8 cellular contexts compared by ENCODE assay signal in the genomic region with DNA sequence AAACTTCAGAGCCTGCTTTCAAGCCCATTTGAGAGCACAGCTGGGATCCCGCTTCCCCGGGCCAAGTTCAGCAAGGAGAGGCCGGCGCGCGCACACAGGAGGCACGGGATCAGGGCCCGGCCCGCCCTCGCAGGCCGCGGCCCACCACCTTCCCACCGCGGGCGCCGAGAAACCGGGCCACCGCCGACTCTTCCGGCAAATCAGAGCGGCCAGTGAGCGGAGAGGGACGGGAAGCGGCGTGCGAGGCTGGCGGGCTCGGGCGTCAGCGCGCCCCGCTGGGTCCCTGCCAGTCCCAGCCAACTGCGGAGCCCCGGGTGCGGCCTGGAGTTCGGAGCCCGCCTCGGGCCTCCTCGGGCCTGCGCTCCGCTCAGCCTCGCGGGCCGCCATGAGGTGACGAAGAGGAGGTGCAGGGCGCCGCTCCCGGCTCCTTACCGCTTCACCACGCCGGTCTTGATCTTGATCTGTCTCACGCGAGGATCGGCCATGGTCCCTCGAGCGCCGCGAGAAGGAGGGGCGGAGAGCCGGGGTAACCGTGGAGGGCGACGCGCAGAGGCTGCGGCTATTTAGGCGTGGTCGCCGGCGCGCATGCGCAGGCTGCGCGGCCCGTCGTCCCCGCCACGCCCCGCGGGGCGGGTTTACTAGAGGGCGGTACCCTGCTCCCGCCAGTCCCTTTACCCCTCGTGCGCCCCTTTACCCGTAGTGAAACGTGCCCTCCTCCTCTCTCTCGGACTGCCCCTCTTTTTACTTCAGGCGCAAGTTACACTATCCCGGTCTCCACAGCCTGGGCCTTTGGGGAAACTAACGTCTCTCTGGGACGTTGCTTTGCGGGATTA. TPM values are rescaled to one million over a fixed set of nuclear protein-coding genes. Genes with fewer than 3 reads are reported as not detected.
DNase-seq lines count a peak whose midpoint lies in the region; ATAC-seq lines count a peak whose summit lies in the region.

A gene with protein sequence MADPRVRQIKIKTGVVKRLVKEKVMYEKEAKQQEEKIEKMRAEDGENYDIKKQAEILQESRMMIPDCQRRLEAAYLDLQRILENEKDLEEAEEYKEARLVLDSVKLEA (minus strand): TSS at position 567 of the 833 bp plus-strand sequence. CDS start 82 bp downstream, at position 485.

- no peaks in the 10 kb centered on the region for H3K36me3 ChIP-seq in effector memory CD4-positive, alpha-beta T cell (ENCODE audit: control insufficient read depth, insufficient read depth, low read length)

- H3K4me1 ChIP-seq in effector memory CD4-positive, alpha-beta T cell (ENCODE audit: control insufficient read depth, insufficient read depth, low read length, poor library complexity, severe bottlenecking): peaks cover 11% of the 10 kb centered on the region

- no peaks in the 10 kb centered on the region for H3K9me3 ChIP-seq in effector memory CD4-positive, alpha-beta T cell (ENCODE audit: control insufficient read depth, low read length)

- H3K27me3 Mint-ChIP-seq in memory B cell: no peaks in the 10 kb centered on the region

- DNase-seq in Caki2 (ENCODE audit: low read depth) (peak; percentile 90), HT-29 (ENCODE audit: low spot score) (peak; percentile 87), memory B cell (ENCODE audit: low spot score in 2 of 2) (peak; percentile 93 to 96)
- DNase-seq in NK-92 treated with Interleukin-12 subunit alpha and Interleukin-12 subunit beta, amount 100 ng/mL, for 24 hours (lab: John Stamatoyannopoulos, UW): peak; percentile 88
- DNase-seq in effector memory CD4-positive, alpha-beta T cell: peak; percentile 86 to 88 (median 88)
- peak; percentile 74 for DNase-seq in stimulated activated CD8-positive, alpha-beta memory T cell treated with anti-CD3 and anti-CD28 coated beads, Interleukin-12 subunit alpha, Interleukin-12 subunit beta, amount 100 ng/mL, for 24 hours (ENCODE audit: extremely low read depth)

- peak within 1 kb of the TSS; percentile 48 for H3K4me3 ChIP-seq in effector memory CD4-positive, alpha-beta T cell (ENCODE audit: insufficient read depth, low read depth, low read length, poor library complexity, severe bottlenecking)

- no peaks in the 10 kb centered on the region for H3K9me3 Mint-ChIP-seq in memory B cell

- peak within 1 kb of the TSS; percentile 95 for H3K27ac ChIP-seq in effector memory CD4-positive, alpha-beta T cell (ENCODE audit: insufficient read depth, low read length, poor library complexity, severe bottlenecking)

- in situ Hi-C loops in Caki2 (cut with HindIII; ENCODE audit: low pct_unique_long_range_greater_than_20kb, low sequenced_read_pairs): no loop called here

- ATAC-seq in GM21360 (IDR thresholded peaks at IDR 0.05; ENCODE audit: unreplicated experiment): peak; percentile 85
- ATAC-seq in memory B cell (ENCODE audit: low read depth): peak; percentile 88

- H3K36me3 Mint-ChIP-seq in memory B cell: peaks cover 11% of the 10 kb centered on the region

- CTCF ChIA-PET in activated CD8-positive, alpha-beta memory T cell treated with anti-CD3 and anti-CD28 coated beads for 36 hours (lab: Charles Lee): no interaction called here

- peak within 1 kb of the TSS; percentile 98 for H3K27ac Mint-ChIP-seq in memory B cell

- H3K4me3 Mint-ChIP-seq in memory B cell: peak within 1 kb of the TSS; percentile 98

- peaks cover 31% of the 10 kb centered on the region for H3K4me1 Mint-ChIP-seq in memory B cell

- POLR2A ChIA-PET in activated CD8-positive, alpha-beta memory T cell treated with anti-CD3 and anti-CD28 coated beads for 36 hours (lab: Charles Lee): no interaction called here

- no peaks in the 10 kb centered on the region for H3K27me3 ChIP-seq in effector memory CD4-positive, alpha-beta T cell (replicated peaks; ENCODE audit: control insufficient read depth, insufficient read depth, low read length, poor library complexity, severe bottlenecking)

RNA-seq across cellular contexts. Expression of the gene that starts here (rescaled TPM):
- total RNA-seq in Caki2 (2014; rRNA removed; shearing (Covaris generic); ENCODE audit: low replicate concordance): 163 and 337 TPM in 2 replicates
- 54.9 and 73.8 TPM in 2 replicates for total RNA-seq in HT-29 (2014; rRNA removed; shearing (Covaris generic))
- total RNA-seq in activated CD8-positive, alpha-beta memory T cell treated with anti-CD3 and anti-CD28 coated beads for 36 hours: 100 to 1,000 TPM; 238 to 248 TPM

Comparison
In these comparisons a context has a peak if more than half of its experiments do, and no peak if none do; other contexts are left out.
1. Peak in every context shown above with its lines: DNase-seq, ATAC-seq, H3K4me3 ChIP-seq and H3K27ac ChIP-seq.